25 cellular contexts compared by ENCODE assay signal in the genomic region with DNA sequence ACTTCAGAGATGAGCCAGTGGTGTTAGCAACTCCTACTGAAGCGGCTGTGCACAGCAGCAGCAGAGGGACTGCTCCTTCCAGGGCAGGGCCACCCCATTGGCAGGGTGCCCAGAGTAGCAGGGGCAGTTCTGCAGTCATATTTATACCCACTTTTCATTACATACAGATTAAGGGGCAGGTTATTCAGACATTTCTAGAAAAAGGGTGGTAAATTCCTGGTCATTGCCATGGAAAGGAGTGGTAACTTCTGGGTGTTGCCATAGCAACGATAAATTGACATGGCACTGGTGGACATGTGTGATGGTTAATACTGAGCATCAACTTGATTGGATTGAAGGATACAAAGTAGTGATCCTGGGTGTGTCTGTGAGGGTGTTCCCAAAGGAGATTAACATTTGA. TPM values are rescaled to one million over a fixed set of nuclear protein-coding genes. Genes with fewer than 3 reads are reported as not detected.
"Had no signal": no experiment of that assay in that cellular context is flagged by ENCODE, and none has a peak within 500 bp of the region (broad histone marks: within the 10 kb centered on the region; RNA-seq: fewer than 3 reads in every experiment).

No MANE protein-coding gene starts in this region.

- H3K36me3 ChIP-seq: esophagus muscularis mucosa, heart right ventricle, stomach had no signal

- ATAC-seq: activated CD8-positive, alpha-beta memory T cell treated with anti-CD3 and anti-CD28 coated beads, Interleukin-2, amount 10 ng/mL, durations not matched to agents 7 days and 5 days; heart right ventricle; psoas muscle; stimulated activated effector memory CD8-positive, alpha-beta T cell treated with anti-CD3 and anti-CD28 coated beads, Interleukin-12 subunit alpha, Interleukin-12 subunit beta, amount 100 ng/mL, for 72 hours had no signal

- H3K4me3 ChIP-seq: esophagus muscularis mucosa, heart right ventricle, psoas muscle, smooth muscle cell, stomach had no signal

- H3K4me2 ChIP-seq: smooth muscle cell had no signal

- H3K27me3 ChIP-seq: esophagus muscularis mucosa, stomach had no signal

- H3K9me3 ChIP-seq: esophagus muscularis mucosa, heart right ventricle, psoas muscle, stomach had no signal

- DNase-seq: activated CD4-positive, alpha-beta memory T cell treated with anti-CD3 and anti-CD28 coated beads, Interleukin-2, amount 10 ng/mL, durations not matched to agents 7 days and 5 days; activated CD4-positive, alpha-beta T cell treated with anti-CD3 and anti-CD28 coated beads for 48 hours; activated CD4-positive, CD25-positive, alpha-beta regulatory T cell; activated CD8-positive, alpha-beta memory T cell treated with anti-CD3 and anti-CD28 coated beads, Interleukin-2, amount 10 ng/mL, durations not matched to agents 7 days and 5 days; amniotic stem cell; effector CD8-positive, alpha-beta T cell; heart right ventricle; naive B cell; psoas muscle; stimulated activated CD4-positive, alpha-beta T cell treated with anti-CD3 and anti-CD28 coated beads, Interleukin-4, amount 100 ng/mL, for 1 hour; stomach had no signal

- H3K27ac Mint-ChIP-seq: activated CD4-positive, alpha-beta memory T cell treated with anti-CD3 and anti-CD28 coated beads, Interleukin-2, amount 10 ng/mL, durations not matched to agents 7 days and 5 days; activated CD8-positive, alpha-beta memory T cell treated with anti-CD3 and anti-CD28 coated beads, Interleukin-2, amount 10 ng/mL, durations not matched to agents 7 days and 5 days; activated naive CD8-positive, alpha-beta T cell; dendritic cell treated with granulocyte-macrophage colony-stimulating factor and Interleukin-4, amounts not matched to agents 40 ng/mL and 50 ng/mL, for 4 days; memory B cell; stimulated activated effector memory CD8-positive, alpha-beta T cell treated with anti-CD3 and anti-CD28 coated beads, Interleukin-12 subunit alpha, Interleukin-12 subunit beta, amount 100 ng/mL, for 72 hours; type B pancreatic cell had no signal

- H3K27ac ChIP-seq: esophagus muscularis mucosa, heart right ventricle, psoas muscle, stomach had no signal

- H3K4me3 Mint-ChIP-seq: activated CD4-positive, alpha-beta memory T cell treated with anti-CD3 and anti-CD28 coated beads, Interleukin-2, amount 10 ng/mL, durations not matched to agents 7 days and 5 days; activated CD8-positive, alpha-beta memory T cell treated with anti-CD3 and anti-CD28 coated beads, Interleukin-2, amount 10 ng/mL, durations not matched to agents 7 days and 5 days; activated naive CD8-positive, alpha-beta T cell; dendritic cell treated with granulocyte-macrophage colony-stimulating factor and Interleukin-4, amounts not matched to agents 40 ng/mL and 50 ng/mL, for 4 days; memory B cell; naive B cell; stimulated activated effector memory CD8-positive, alpha-beta T cell treated with anti-CD3 and anti-CD28 coated beads, Interleukin-12 subunit alpha, Interleukin-12 subunit beta, amount 100 ng/mL, for 72 hours; type B pancreatic cell had no signal

- H3K36me3 Mint-ChIP-seq: activated CD8-positive, alpha-beta memory T cell treated with anti-CD3 and anti-CD28 coated beads, Interleukin-2, amount 10 ng/mL, durations not matched to agents 7 days and 5 days; activated naive CD8-positive, alpha-beta T cell; memory B cell; naive B cell; type B pancreatic cell had no signal

- H3K9me3 Mint-ChIP-seq: activated CD4-positive, alpha-beta memory T cell treated with anti-CD3 and anti-CD28 coated beads, Interleukin-2, amount 10 ng/mL, durations not matched to agents 7 days and 5 days; dendritic cell treated with granulocyte-macrophage colony-stimulating factor and Interleukin-4, amounts not matched to agents 40 ng/mL and 50 ng/mL, for 4 days; memory B cell; naive B cell; stimulated activated effector memory CD8-positive, alpha-beta T cell treated with anti-CD3 and anti-CD28 coated beads, Interleukin-12 subunit alpha, Interleukin-12 subunit beta, amount 100 ng/mL, for 72 hours; type B pancreatic cell had no signal

RNA-seq across cellular contexts. Expression of a gene that starts 45.0 kb away (rescaled TPM):
- total RNA-seq: activated CD4-positive, alpha-beta memory T cell treated with anti-CD3 and anti-CD28 coated beads, Interleukin-2, amount 10 ng/mL, durations not matched to agents 7 days and 5 days; activated CD8-positive, alpha-beta memory T cell treated with anti-CD3 and anti-CD28 coated beads, Interleukin-2, amount 10 ng/mL, durations not matched to agents 7 days and 5 days; cerebellum; esophagus muscularis mucosa; heart right ventricle; kidney epithelial cell; mononuclear cell; osteocyte; right cardiac atrium; smooth muscle cell; T-helper 2 cell treated with Interferon-gamma antibody and Interleukin-4, amounts not matched to agents 100 ng/mL and 5 ng/mL, for 36 hours; temporal lobe had no signal
- polyA plus RNA-seq: heart right ventricle, right cardiac atrium, smooth muscle cell had no signal
